Comparison of ENCODE assay signal across 1 cellular context in the genomic region with DNA sequence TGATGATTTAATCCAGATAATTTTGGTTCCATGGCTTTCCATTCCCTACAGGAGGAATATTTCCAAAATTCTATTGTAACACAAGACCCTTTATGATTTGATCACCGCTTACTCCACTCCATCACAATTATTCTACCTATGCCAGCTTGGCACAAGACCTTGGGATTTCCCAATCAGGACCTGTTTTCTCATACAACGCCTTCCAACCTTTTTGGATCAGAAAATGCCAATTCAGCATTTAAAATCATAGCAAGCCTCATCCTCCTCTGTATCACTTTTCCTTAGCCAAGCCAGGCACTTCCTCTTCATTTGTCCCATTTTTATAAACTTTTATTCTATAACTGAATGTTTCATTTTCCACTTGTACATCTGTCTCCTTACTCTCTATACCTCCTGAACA.
A peak's percentile ranks its signal among the peaks of the same experiment; 100 is the strongest.
TF ChIP-seq lines count a peak whose summit lies in the region.

No MANE protein-coding gene starts in this region.

TF ChIP-seq in liver, 16 proteins besides CTCF, POLR2A, EP300 and RAD21 (continued from another document):
- no peak for TF ChIP-seq GABPA (IDR thresholded peaks at IDR 0.05 in 1 of 2, conservative IDR thresholded peaks at IDR 0.05 in 1 of 2)
- TF ChIP-seq JUND (IDR thresholded peaks at IDR 0.05): peak in 1 of 2 donors; percentile 25
- TF ChIP-seq, protein P1, sequence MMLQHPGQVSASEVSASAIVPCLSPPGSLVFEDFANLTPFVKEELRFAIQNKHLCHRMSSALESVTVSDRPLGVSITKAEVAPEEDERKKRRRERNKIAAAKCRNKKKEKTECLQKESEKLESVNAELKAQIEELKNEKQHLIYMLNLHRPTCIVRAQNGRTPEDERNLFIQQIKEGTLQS (IDR thresholded peaks at IDR 0.05): no peak
- TF ChIP-seq EGR1 (IDR thresholded peaks at IDR 0.05; ENCODE audit: low read depth in 2 of 2): no peak
- TF ChIP-seq NR2F2 (IDR thresholded peaks at IDR 0.05): no peak
- TF ChIP-seq YY1 (IDR thresholded peaks at IDR 0.05): no peak
- no peak for TF ChIP-seq HNF4G (IDR thresholded peaks at IDR 0.05)
- no peak for TF ChIP-seq SP1 (IDR thresholded peaks at IDR 0.05)
- TF ChIP-seq FOXA2 (IDR thresholded peaks at IDR 0.05): no peak
- TF ChIP-seq, protein P2, sequence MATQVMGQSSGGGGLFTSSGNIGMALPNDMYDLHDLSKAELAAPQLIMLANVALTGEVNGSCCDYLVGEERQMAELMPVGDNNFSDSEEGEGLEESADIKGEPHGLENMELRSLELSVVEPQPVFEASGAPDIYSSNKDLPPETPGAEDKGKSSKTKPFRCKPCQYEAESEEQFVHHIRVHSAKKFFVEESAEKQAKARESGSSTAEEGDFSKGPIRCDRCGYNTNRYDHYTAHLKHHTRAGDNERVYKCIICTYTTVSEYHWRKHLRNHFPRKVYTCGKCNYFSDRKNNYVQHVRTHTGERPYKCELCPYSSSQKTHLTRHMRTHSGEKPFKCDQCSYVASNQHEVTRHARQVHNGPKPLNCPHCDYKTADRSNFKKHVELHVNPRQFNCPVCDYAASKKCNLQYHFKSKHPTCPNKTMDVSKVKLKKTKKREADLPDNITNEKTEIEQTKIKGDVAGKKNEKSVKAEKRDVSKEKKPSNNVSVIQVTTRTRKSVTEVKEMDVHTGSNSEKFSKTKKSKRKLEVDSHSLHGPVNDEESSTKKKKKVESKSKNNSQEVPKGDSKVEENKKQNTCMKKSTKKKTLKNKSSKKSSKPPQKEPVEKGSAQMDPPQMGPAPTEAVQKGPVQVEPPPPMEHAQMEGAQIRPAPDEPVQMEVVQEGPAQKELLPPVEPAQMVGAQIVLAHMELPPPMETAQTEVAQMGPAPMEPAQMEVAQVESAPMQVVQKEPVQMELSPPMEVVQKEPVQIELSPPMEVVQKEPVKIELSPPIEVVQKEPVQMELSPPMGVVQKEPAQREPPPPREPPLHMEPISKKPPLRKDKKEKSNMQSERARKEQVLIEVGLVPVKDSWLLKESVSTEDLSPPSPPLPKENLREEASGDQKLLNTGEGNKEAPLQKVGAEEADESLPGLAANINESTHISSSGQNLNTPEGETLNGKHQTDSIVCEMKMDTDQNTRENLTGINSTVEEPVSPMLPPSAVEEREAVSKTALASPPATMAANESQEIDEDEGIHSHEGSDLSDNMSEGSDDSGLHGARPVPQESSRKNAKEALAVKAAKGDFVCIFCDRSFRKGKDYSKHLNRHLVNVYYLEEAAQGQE (IDR thresholded peaks at IDR 0.05): no peak
